Comparison of ENCODE assay signal across 1 cellular context in genomic region chr6:138863331-138863730, GRCh38.
TF ChIP-seq lines count a peak whose summit lies in the region.

No MANE protein-coding gene starts in this region.

TF ChIP-seq in SK-N-SH, 30 proteins besides CTCF, POLR2A, EP300 and RAD21 (continued from another document):
- TF ChIP-seq, protein P1, sequence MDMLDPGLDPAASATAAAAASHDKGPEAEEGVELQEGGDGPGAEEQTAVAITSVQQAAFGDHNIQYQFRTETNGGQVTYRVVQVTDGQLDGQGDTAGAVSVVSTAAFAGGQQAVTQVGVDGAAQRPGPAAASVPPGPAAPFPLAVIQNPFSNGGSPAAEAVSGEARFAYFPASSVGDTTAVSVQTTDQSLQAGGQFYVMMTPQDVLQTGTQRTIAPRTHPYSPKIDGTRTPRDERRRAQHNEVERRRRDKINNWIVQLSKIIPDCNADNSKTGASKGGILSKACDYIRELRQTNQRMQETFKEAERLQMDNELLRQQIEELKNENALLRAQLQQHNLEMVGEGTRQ (IDR thresholded peaks at IDR 0.05; ENCODE audit: borderline replicate concordance, low read depth, low read length), result no peak
- no peak for TF ChIP-seq CHD2 (IDR thresholded peaks at IDR 0.05; ENCODE audit: low read length, partially characterized antibody)
- no peak for TF ChIP-seq POLR2AphosphoS5 (IDR thresholded peaks at IDR 0.05; ENCODE audit: low read depth, low read length)
- TF ChIP-seq NRF1 (IDR thresholded peaks at IDR 0.05; ENCODE audit: low read depth, low read length), result no peak
- no peak for TF ChIP-seq RFX5 (IDR thresholded peaks at IDR 0.05; ENCODE audit: low read length)
- TF ChIP-seq FOSL2 (IDR thresholded peaks at IDR 0.05; ENCODE audit: borderline replicate concordance, low read depth), result no peak
- no peak for TF ChIP-seq FOXM1 (IDR thresholded peaks at IDR 0.05; ENCODE audit: low read depth)
- TF ChIP-seq, protein P2, sequence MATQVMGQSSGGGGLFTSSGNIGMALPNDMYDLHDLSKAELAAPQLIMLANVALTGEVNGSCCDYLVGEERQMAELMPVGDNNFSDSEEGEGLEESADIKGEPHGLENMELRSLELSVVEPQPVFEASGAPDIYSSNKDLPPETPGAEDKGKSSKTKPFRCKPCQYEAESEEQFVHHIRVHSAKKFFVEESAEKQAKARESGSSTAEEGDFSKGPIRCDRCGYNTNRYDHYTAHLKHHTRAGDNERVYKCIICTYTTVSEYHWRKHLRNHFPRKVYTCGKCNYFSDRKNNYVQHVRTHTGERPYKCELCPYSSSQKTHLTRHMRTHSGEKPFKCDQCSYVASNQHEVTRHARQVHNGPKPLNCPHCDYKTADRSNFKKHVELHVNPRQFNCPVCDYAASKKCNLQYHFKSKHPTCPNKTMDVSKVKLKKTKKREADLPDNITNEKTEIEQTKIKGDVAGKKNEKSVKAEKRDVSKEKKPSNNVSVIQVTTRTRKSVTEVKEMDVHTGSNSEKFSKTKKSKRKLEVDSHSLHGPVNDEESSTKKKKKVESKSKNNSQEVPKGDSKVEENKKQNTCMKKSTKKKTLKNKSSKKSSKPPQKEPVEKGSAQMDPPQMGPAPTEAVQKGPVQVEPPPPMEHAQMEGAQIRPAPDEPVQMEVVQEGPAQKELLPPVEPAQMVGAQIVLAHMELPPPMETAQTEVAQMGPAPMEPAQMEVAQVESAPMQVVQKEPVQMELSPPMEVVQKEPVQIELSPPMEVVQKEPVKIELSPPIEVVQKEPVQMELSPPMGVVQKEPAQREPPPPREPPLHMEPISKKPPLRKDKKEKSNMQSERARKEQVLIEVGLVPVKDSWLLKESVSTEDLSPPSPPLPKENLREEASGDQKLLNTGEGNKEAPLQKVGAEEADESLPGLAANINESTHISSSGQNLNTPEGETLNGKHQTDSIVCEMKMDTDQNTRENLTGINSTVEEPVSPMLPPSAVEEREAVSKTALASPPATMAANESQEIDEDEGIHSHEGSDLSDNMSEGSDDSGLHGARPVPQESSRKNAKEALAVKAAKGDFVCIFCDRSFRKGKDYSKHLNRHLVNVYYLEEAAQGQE (IDR thresholded peaks at IDR 0.05; ENCODE audit: low read depth, low read length), result no peak
- no peak for TF ChIP-seq JUND (IDR thresholded peaks at IDR 0.05)
- no peak for TF ChIP-seq TEAD4 (IDR thresholded peaks at IDR 0.05; ENCODE audit: borderline replicate concordance, insufficient read depth)
TF ChIP-seq in SK-N-SH: peak in this region for 0.
